In the genomic region with DNA sequence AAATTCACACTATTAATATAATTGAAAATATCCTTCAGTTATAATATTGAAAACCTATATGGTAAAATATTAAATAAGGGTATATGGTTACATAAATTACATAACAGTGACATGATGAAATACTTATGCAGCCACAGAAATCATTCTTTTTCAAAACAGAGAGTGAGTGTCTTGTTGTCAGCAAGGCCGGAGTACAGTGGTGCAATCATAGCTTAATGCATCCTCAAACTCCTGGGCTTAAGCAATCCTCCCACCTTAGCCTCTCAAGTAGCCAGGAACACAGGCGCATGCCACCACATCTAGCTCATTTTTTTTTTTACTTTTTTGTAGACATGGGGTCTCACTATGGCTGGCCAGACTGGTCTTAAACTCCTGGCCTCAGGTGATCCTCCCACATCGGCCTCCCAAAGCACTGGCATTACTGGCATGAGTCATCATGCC, we compare ENCODE assay signal across 13 cellular contexts. TPM values are rescaled to one million over a fixed set of nuclear protein-coding genes. Genes with fewer than 3 reads are reported as not detected.
DNase-seq lines count a peak whose midpoint lies in the region; ATAC-seq and TF ChIP-seq lines count a peak whose summit lies in the region.
"Had no signal": no experiment of that assay in that cellular context is flagged by ENCODE, and none has a peak within 500 bp of the region (broad histone marks: within the 10 kb centered on the region; RNA-seq: fewer than 3 reads in every experiment).

No MANE protein-coding gene starts in this region.

- peaks cover 5% of the 10 kb centered on the region for H3K4me1 Mint-ChIP-seq in CD14-positive monocyte
- peaks cover 20% of the 10 kb centered on the region for H3K4me1 Mint-ChIP-seq in activated T-helper 2 cell treated with anti-CD3 and anti-CD28 coated beads, Interferon-gamma antibody, Interleukin-2, Interleukin-4, amounts not matched to agents 10 μg/mL and 5 μg/mL and 100 μg/mL, durations not matched to agents 14 hours and 24 hours and 36 hours (ENCODE audit: low read depth)

- TF ChIP-seq POLR2A in adrenal gland (IDR thresholded peaks at IDR 0.05), result no peak

- H3K9me3 ChIP-seq in GM23248 (ENCODE audit: low read depth) (no peaks in the 10 kb centered on the region), adrenal gland (replicated peaks in 1 of 3) (peaks cover 0 to 5% (median 0%) of the 10 kb centered on the region in 3 donors)
- H3K9me3 ChIP-seq: sigmoid colon had no signal

- no peak overlapping the region for H3K4me3 ChIP-seq in GM23248
- no peak overlapping the region for H3K4me3 ChIP-seq in foreskin fibroblast (ENCODE audit: low read depth in 1 of 2, low read length in 2 of 2)
- no peak overlapping the region for H3K4me3 ChIP-seq in adrenal gland
- no peak overlapping the region for H3K4me3 ChIP-seq in H7 (ENCODE audit: insufficient read depth, low read depth, low read length)
- H3K4me3 ChIP-seq: dorsolateral prefrontal cortex, sigmoid colon had no signal

- H3F3A ChIP-seq in GM23248 (ENCODE audit: insufficient read depth), result peaks cover 7% of the 10 kb centered on the region

- 91 to 99% methylated on average over 3 of the region's 3 CpGs for WGBS in GM23248 (ENCODE audit: low coverage in 1 of 2, low lambda C conversion rate in 2 of 2, missing lambda C conversion rate in 2 of 2), 2 experiments
- 86 to 98% (median 91%) methylated on average over 3 of the region's 3 CpGs for WGBS in adrenal gland, 4 donors

- H3K27ac ChIP-seq in GM23248 (no peak overlapping the region), adrenal gland (no peak overlapping the region)
- H3K27ac ChIP-seq: dorsolateral prefrontal cortex, sigmoid colon had no signal

- TF ChIP-seq CTCF in CD14-positive monocyte (IDR thresholded peaks at IDR 0.05) (no peak), foreskin fibroblast (IDR thresholded peaks at IDR 0.05; ENCODE audit: low read depth, low read length) (no peak), adrenal gland (IDR thresholded peaks at IDR 0.05) (no peak)

- peaks cover 4% of the 10 kb centered on the region for H4K20me1 ChIP-seq in GM23248 (ENCODE audit: insufficient read depth)

- H3K9me3 Mint-ChIP-seq in CD14-positive monocyte, result no peaks in the 10 kb centered on the region
- no peaks in the 10 kb centered on the region for H3K9me3 Mint-ChIP-seq in activated T-helper 2 cell treated with anti-CD3 and anti-CD28 coated beads, Interferon-gamma antibody, Interleukin-2, Interleukin-4, amounts not matched to agents 10 μg/mL and 5 μg/mL and 100 μg/mL, durations not matched to agents 14 hours and 24 hours and 36 hours

- H3K79me2 ChIP-seq in GM23248 (ENCODE audit: insufficient read depth), result peaks cover 83% of the 10 kb centered on the region

- H3K36me3 Mint-ChIP-seq in CD14-positive monocyte, result peaks cover 85 to 92% of the 10 kb centered on the region in 2 donors
- peaks cover 90% of the 10 kb centered on the region for H3K36me3 Mint-ChIP-seq in activated T-helper 2 cell treated with anti-CD3 and anti-CD28 coated beads, Interferon-gamma antibody, Interleukin-2, Interleukin-4, amounts not matched to agents 10 μg/mL and 5 μg/mL and 100 μg/mL, durations not matched to agents 14 hours and 24 hours and 36 hours (ENCODE audit: low read depth)

- H3K27me3 Mint-ChIP-seq in CD14-positive monocyte (ENCODE audit: low read depth in 3 of 3), result peaks cover 0 to 1% (median 0%) of the 10 kb centered on the region in 3 donors
- no peaks in the 10 kb centered on the region for H3K27me3 Mint-ChIP-seq in activated T-helper 2 cell treated with anti-CD3 and anti-CD28 coated beads, Interferon-gamma antibody, Interleukin-2, Interleukin-4, amounts not matched to agents 10 μg/mL and 5 μg/mL and 100 μg/mL, durations not matched to agents 14 hours and 24 hours and 36 hours (ENCODE audit: low read depth)

- peak overlapping the region in 6 of 7 donors; percentile 51 to 84 (median 76) for H3K27ac Mint-ChIP-seq in CD14-positive monocyte
- peak overlapping the region; percentile 22 for H3K27ac Mint-ChIP-seq in activated T-helper 2 cell treated with anti-CD3 and anti-CD28 coated beads, Interferon-gamma antibody, Interleukin-2, Interleukin-4, amounts not matched to agents 10 μg/mL and 5 μg/mL and 100 μg/mL, durations not matched to agents 14 hours and 24 hours and 36 hours

- no peak overlapping the region for H3K9ac ChIP-seq in GM23248

- H3K4me1 ChIP-seq in GM23248 (ENCODE audit: insufficient read depth) (no peaks in the 10 kb centered on the region), adrenal gland (replicated peaks in 1 of 2) (no peaks in the 10 kb centered on the region)

- H3K4me2 ChIP-seq in GM23248 (ENCODE audit: unreplicated experiment), result no peak overlapping the region

- in situ Hi-C loops in GM23248 (cut with MboI), result no loop called here

- intact Hi-C loops in CD14-positive monocyte (cut with micrococcal nuclease), result no loop called here
- intact Hi-C loops in activated T-helper 2 cell treated with anti-CD3 and anti-CD28 coated beads, Interferon-gamma antibody, Interleukin-2, Interleukin-4, amounts not matched to agents 10 μg/mL and 5 μg/mL and 100 μg/mL, durations not matched to agents 14 hours and 24 hours and 36 hours (cut with micrococcal nuclease), result no loop called here
- intact Hi-C loops in adrenal gland (cut with DNase I), result no loop called here

- no peak overlapping the region for H3K4me3 Mint-ChIP-seq in CD14-positive monocyte
- H3K4me3 Mint-ChIP-seq in activated T-helper 2 cell treated with anti-CD3 and anti-CD28 coated beads, Interferon-gamma antibody, Interleukin-2, Interleukin-4, amounts not matched to agents 10 μg/mL and 5 μg/mL and 100 μg/mL, durations not matched to agents 14 hours and 24 hours and 36 hours (ENCODE audit: low read depth), result no peak overlapping the region

- ATAC-seq in GM21529 (IDR thresholded peaks at IDR 0.05; ENCODE audit: unreplicated experiment), result no peak
- ATAC-seq: left lobe of liver had no signal

- no peaks in the 10 kb centered on the region for H3K9me2 ChIP-seq in GM23248 (ENCODE audit: insufficient read depth)

- H3K27me3 ChIP-seq in GM23248 (replicated peaks; ENCODE audit: insufficient read depth), result no peaks in the 10 kb centered on the region
- H3K27me3 ChIP-seq in adrenal gland, result no peaks in the 10 kb centered on the region
- H3K27me3 ChIP-seq in H7 (ENCODE audit: control insufficient read depth, insufficient read depth, low read length), result no peaks in the 10 kb centered on the region
- H3K27me3 ChIP-seq: dorsolateral prefrontal cortex, sigmoid colon had no signal

- DNase-seq in CD14-positive monocyte (ENCODE audit: low spot score), result no peak
- DNase-seq in GM23248, result peak; percentile 36
- DNase-seq in activated T-helper 2 cell treated with anti-CD3 and anti-CD28 coated beads, Interferon-gamma antibody, Interleukin-2, Interleukin-4, amounts not matched to agents 10 μg/mL and 5 μg/mL and 100 μg/mL, durations not matched to agents 14 hours and 24 hours and 36 hours (ENCODE audit: low spot score), result no peak
- peak; percentile 9 to 32 for DNase-seq in foreskin fibroblast
- no peak for DNase-seq in NCI-H2171 (lab: John Stamatoyannopoulos, UW)
- DNase-seq in adrenal gland, result no peak
- DNase-seq in H7, result no peak
- DNase-seq: aorta, dorsolateral prefrontal cortex, NCI-H2081 treated with DMSO at 0.1 percent for 48 hours, sigmoid colon had no signal

- no peak overlapping the region for H2AFZ ChIP-seq in GM23248

- H3K36me3 ChIP-seq in GM23248 (ENCODE audit: low read depth) (peaks cover 78% of the 10 kb centered on the region), adrenal gland (replicated peaks in 1 of 2) (peaks cover 0 to 39% of the 10 kb centered on the region in 2 donors), H7 (replicated peaks; ENCODE audit: control insufficient read depth, insufficient read depth, low read length) (peaks cover 16% of the 10 kb centered on the region)

RNA-seq across cellular contexts. Expression of a gene that starts 40.4 kb away (rescaled TPM):
- polyA plus RNA-seq in CD14-positive monocyte (1 to 10 TPM; 6.8 to 9.3 TPM), GM23248 (2016; fragmentation: Nextera tagmentation; extraction: Ambion mirVana) (14.7 and 15.0 TPM in 2 replicates), adrenal gland (10 to 100 TPM in 1 of 3 donors, 1 to 10 TPM in 2; 6.5 to 34.7 (median 9.4) TPM)
- 25.4 and 28.4 TPM in 2 replicates for total RNA-seq in GM23248 (2014; rRNA removed; shearing (Covaris generic))
- 4.8 and 4.9 TPM in 2 replicates for total RNA-seq in activated T-helper 2 cell treated with anti-CD3 and anti-CD28 coated beads, Interferon-gamma antibody, Interleukin-2, Interleukin-4, amounts not matched to agents 10 μg/mL and 5 μg/mL and 100 μg/mL, durations not matched to agents 14 hours and 24 hours and 36 hours
- total RNA-seq in adrenal gland, result 10 to 100 TPM; 20.9 to 33.1 (median 23.7) TPM
- total RNA-seq in H7 (2014; rRNA removed; shearing (Covaris generic)), result 10.2 and 12.0 TPM in 2 replicates

Comparison
In these comparisons a context has a peak if more than half of its experiments do, and no peak if none do; other contexts are left out.
1. DNase-seq: peak in GM23248 (single experiment) and foreskin fibroblast (2 of 2); none in CD14-positive monocyte (single experiment), activated T-helper 2 cell treated with anti-CD3 and anti-CD28 coated beads, Interferon-gamma antibody, Interleukin-2, Interleukin-4, amounts not matched to agents 10 μg/mL and 5 μg/mL and 100 μg/mL, durations not matched to agents 14 hours and 24 hours and 36 hours (single experiment), NCI-H2171 (single experiment), adrenal gland (0 of 7) and H7 (single experiment).